ENCODE assay signal across 8 cellular contexts in genomic region chr2:231395188-231396057, GRCh38. TPM values are rescaled to one million over a fixed set of nuclear protein-coding genes. Genes with fewer than 3 reads are reported as not detected.
DNase-seq lines count a peak whose midpoint lies in the region; ATAC-seq and TF ChIP-seq lines count a peak whose summit lies in the region.

A gene with protein sequence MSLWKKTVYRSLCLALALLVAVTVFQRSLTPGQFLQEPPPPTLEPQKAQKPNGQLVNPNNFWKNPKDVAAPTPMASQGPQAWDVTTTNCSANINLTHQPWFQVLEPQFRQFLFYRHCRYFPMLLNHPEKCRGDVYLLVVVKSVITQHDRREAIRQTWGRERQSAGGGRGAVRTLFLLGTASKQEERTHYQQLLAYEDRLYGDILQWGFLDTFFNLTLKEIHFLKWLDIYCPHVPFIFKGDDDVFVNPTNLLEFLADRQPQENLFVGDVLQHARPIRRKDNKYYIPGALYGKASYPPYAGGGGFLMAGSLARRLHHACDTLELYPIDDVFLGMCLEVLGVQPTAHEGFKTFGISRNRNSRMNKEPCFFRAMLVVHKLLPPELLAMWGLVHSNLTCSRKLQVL (plus strand): TSS chr2:231395710. CDS start chr2:231395804, 94 bp downstream.

- no peaks in the 10 kb centered on the region for H3K36me3 ChIP-seq in osteoblast (ENCODE audit: insufficient read depth, low read length)

- H3K4me3 ChIP-seq in GM12865 (ENCODE audit: low read depth, low read length) (peak within 1 kb of the TSS; percentile 73), osteoblast (ENCODE audit: insufficient read depth, low read length) (no peak within 1 kb of the TSS)

- H3K4me3 Mint-ChIP-seq in endothelial cell (ENCODE audit: unreplicated experiment): peak within 1 kb of the TSS; percentile 83

- peaks cover 2% of the 10 kb centered on the region for H3K4me1 ChIP-seq in osteoblast (ENCODE audit: insufficient read depth, low read length)

- DNase-seq in GM12865 (ENCODE audit: low read depth) (peak; percentile 48), endothelial cell (ENCODE audit: low spot score) (no peak), osteoblast (ENCODE audit: insufficient read length, low spot score, missing footprints) (peak; percentile 91)
- DNase-seq in activated CD8-positive, alpha-beta memory T cell treated with anti-CD3 and anti-CD28 coated beads, Interleukin-2, amount 50 U/mL, for 48 hours: no peak
- DNase-seq in activated CD4-positive, alpha-beta T cell treated with anti-CD3 and anti-CD28 coated beads, Interleukin-2, amount 50 U/mL, for 1 hour: no peak

- H3K36me3 Mint-ChIP-seq in endothelial cell (ENCODE audit: low read depth, unreplicated experiment): no peaks in the 10 kb centered on the region

- H3K27ac ChIP-seq in osteoblast (ENCODE audit: low read depth, low read length): no peak within 1 kb of the TSS

- TF ChIP-seq CTCF in GM12865 (IDR thresholded peaks at IDR 0.05; ENCODE audit: insufficient read depth, low read depth, low read length, missing control alignments) (no peak), endothelial cell (IDR thresholded peaks at IDR 0.05; ENCODE audit: unreplicated experiment) (no peak), osteoblast (IDR thresholded peaks at IDR 0.05; ENCODE audit: extremely low read depth, low read depth, low read length) (no peak)

- H3K79me2 ChIP-seq in osteoblast (ENCODE audit: insufficient read depth, low read length): no peaks in the 10 kb centered on the region

- no peaks in the 10 kb centered on the region for H3K9me3 Mint-ChIP-seq in endothelial cell (ENCODE audit: unreplicated experiment)

- H3K27me3 ChIP-seq in osteoblast (ENCODE audit: insufficient read depth, low read length): peaks cover 31% of the 10 kb centered on the region

- TF ChIP-seq EP300 in Ishikawa (IDR thresholded peaks at IDR 0.05; ENCODE audit: borderline replicate concordance): no peak

- no peaks in the 10 kb centered on the region for H3K9me3 ChIP-seq in osteoblast (ENCODE audit: low read depth, low read length)

- ATAC-seq in GM21515 (IDR thresholded peaks at IDR 0.05; ENCODE audit: unreplicated experiment) (no peak), HG03460 (IDR thresholded peaks at IDR 0.05; ENCODE audit: unreplicated experiment) (no peak)

- H3K4me1 Mint-ChIP-seq in endothelial cell (ENCODE audit: unreplicated experiment): peaks cover 6% of the 10 kb centered on the region

- H3K27me3 Mint-ChIP-seq in endothelial cell (ENCODE audit: unreplicated experiment): peaks cover 10% of the 10 kb centered on the region

- H3K27ac Mint-ChIP-seq in endothelial cell (ENCODE audit: unreplicated experiment): no peak within 1 kb of the TSS

- no peaks in the 10 kb centered on the region for H4K20me1 ChIP-seq in osteoblast (ENCODE audit: insufficient read depth, low read length)

- no peak for TF ChIP-seq RAD21 in Ishikawa (IDR thresholded peaks at IDR 0.05; ENCODE audit: low read depth)

- peak within 1 kb of the TSS; percentile 29 for H3K4me2 ChIP-seq in osteoblast (ENCODE audit: insufficient read depth, low read length)

- no peak within 1 kb of the TSS for H2AFZ ChIP-seq in osteoblast (ENCODE audit: low read length)

TF ChIP-seq in Ishikawa, 13 proteins besides CTCF, POLR2A, EP300 and RAD21:
- TF ChIP-seq YY1 (IDR thresholded peaks at IDR 0.05; ENCODE audit: low read depth): 0 out of 2 replicates have a peak, but pooled peaks have one; percentile 21
- TF ChIP-seq ZBTB7A (IDR thresholded peaks at IDR 0.05; ENCODE audit: low read depth): no peak; the same call in 1 of the 2 replicates

RNA-seq across cellular contexts. Expression of the gene that starts here (rescaled TPM):
- total RNA-seq in endothelial cell (ENCODE audit: unreplicated experiment): 5.3 TPM
- total RNA-seq in osteoblast: 0.29 and 0.72 TPM in 2 replicates

Comparison
In these comparisons a context has a peak if more than half of its experiments do, and no peak if none do; other contexts are left out.
1. Peak in DNase-seq and H3K4me2 ChIP-seq in osteoblast; RNA of the gene not detected or under 1 TPM.